3 cellular contexts compared by ENCODE assay signal in genomic region chr7:100195901-100196322, GRCh38. TPM values are rescaled to one million over a fixed set of nuclear protein-coding genes. Genes with fewer than 3 reads are reported as not detected.
"Had no signal": no experiment of that assay in that cellular context is flagged by ENCODE, and none has a peak within 500 bp of the region (broad histone marks: within the 10 kb centered on the region; RNA-seq: fewer than 3 reads in every experiment).

No MANE protein-coding gene starts in this region.

RNA-seq across cellular contexts. Expression of gene PVRIG, which starts 23.8 kb away (rescaled TPM):
- total RNA-seq: chondrocyte, gastrocnemius medialis, mesothelial cell of epicardium had no signal
